In the genomic region with DNA sequence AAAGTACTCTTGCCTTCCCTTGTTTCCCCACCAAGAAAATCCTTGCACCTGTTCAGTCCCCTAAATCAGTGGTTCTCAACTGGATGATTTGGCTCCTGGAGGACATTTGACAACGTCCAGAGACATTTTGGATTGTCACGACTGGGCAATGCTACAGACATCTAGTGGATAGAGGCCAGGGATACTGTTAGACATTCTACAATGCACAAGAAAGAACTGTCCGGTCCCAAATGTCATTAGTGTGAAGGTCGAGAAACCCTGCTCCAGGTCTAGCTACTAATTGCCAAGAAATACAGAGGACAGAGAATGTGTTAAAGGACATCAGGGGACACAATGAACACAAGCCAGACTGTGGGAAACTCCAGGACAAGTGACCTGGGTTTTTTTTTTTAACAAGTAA, we compare ENCODE assay signal across 18 cellular contexts. TPM values are rescaled to one million over a fixed set of nuclear protein-coding genes. Genes with fewer than 3 reads are reported as not detected.
DNase-seq lines count a peak whose midpoint lies in the region; ATAC-seq and TF ChIP-seq lines count a peak whose summit lies in the region.
"Had no signal": no experiment of that assay in that cellular context is flagged by ENCODE, and none has a peak within 500 bp of the region (broad histone marks: within the 10 kb centered on the region; RNA-seq: fewer than 3 reads in every experiment).

No MANE protein-coding gene starts in this region.

- peaks cover 9 to 13% of the 10 kb centered on the region in 2 donors for H3K4me1 ChIP-seq in thyroid gland

- H3K36me3 ChIP-seq in thyroid gland, result no peaks in the 10 kb centered on the region

- intact Hi-C loops in left ventricle myocardium superior (cut with micrococcal nuclease) (no loop called here), Right ventricle myocardium inferior (cut with DNase I) (no loop called here), thyroid gland (cut with DNase I) (no loop called here)

- ATAC-seq in left ventricle myocardium superior, result peak; percentile 47
- ATAC-seq in Right ventricle myocardium inferior, result no peak
- ATAC-seq in GM19467 (IDR thresholded peaks at IDR 0.05; ENCODE audit: unreplicated experiment), result no peak
- no peak for ATAC-seq in GM18867 (IDR thresholded peaks at IDR 0.05; ENCODE audit: unreplicated experiment)
- ATAC-seq: HCT116, HepG2 had no signal

- DNase-seq in left ventricle myocardium superior, result no peak
- DNase-seq in Right ventricle myocardium inferior (ENCODE audit: missing footprints), result no peak
- DNase-seq in pons (ENCODE audit: low spot score), result peak; percentile 76
- no peak for DNase-seq in thyroid gland
- DNase-seq in DMS153 treated with DMSO at 0.1 percent for 48 hours (lab: John Stamatoyannopoulos, UW; ENCODE audit: unreplicated experiment), result no peak
- DNase-seq: ACHN; Calu3; CD4-positive, alpha-beta T cell; DMS 273 treated with DMSO at 0.1 percent for 48 hours; DMS79 had no signal

- no peaks in the 10 kb centered on the region for H3K9me3 ChIP-seq in thyroid gland

- no peak for TF ChIP-seq POLR2A in thyroid gland (IDR thresholded peaks at IDR 0.05)

- WGBS in thyroid gland, 2 donors, result 68 to 81% methylated on average over 4 of the region's 4 CpGs

- H3K27me3 ChIP-seq in layer of hippocampus (ENCODE audit: control insufficient read depth, insufficient read depth, low read length) (no peaks in the 10 kb centered on the region), thyroid gland (no peaks in the 10 kb centered on the region)

- TF ChIP-seq CTCF in thyroid gland (IDR thresholded peaks at IDR 0.05), result no peak

- H3K27ac ChIP-seq in layer of hippocampus (ENCODE audit: low read depth, low read length) (peak overlapping the region; percentile 59), thyroid gland (peak overlapping the region in 2 of 3 donors; percentile 11 to 24)

- H3K4me3 ChIP-seq in thyroid gland (replicated peaks in 1 of 3), result no peak overlapping the region

RNA-seq across cellular contexts. Expression of gene LRP2, which starts 60.0 kb away (rescaled TPM):
- total RNA-seq in left ventricle myocardium superior (2.0 TPM), Right ventricle myocardium inferior (0.14 TPM), thyroid gland (100 to 1,000 TPM; 154 to 310 (median 184) TPM)
- total RNA-seq: A172, B cell, G401 had no signal

Comparison
In these comparisons a context has a peak if more than half of its experiments do, and no peak if none do; other contexts are left out.
1. RNA of gene LRP2, which starts 60.0 kb away (total RNA-seq): 154 to 310 TPM in thyroid gland; 2.0 TPM in left ventricle myocardium superior (single experiment) and 0.14 TPM in Right ventricle myocardium inferior (single experiment); every median in the first group is over 10 times any median in the second.